18 cellular contexts compared by ENCODE assay signal in genomic region chr13:39095500-39095899, GRCh38. TPM values are rescaled to one million over a fixed set of nuclear protein-coding genes. Genes with fewer than 3 reads are reported as not detected.
A peak's percentile ranks its signal among the peaks of the same experiment; 100 is the strongest.
DNase-seq lines count a peak whose midpoint lies in the region; ATAC-seq lines count a peak whose summit lies in the region.
"Had no signal": no experiment of that assay in that cellular context is flagged by ENCODE, and none has a peak within 500 bp of the region (broad histone marks: within the 10 kb centered on the region; RNA-seq: fewer than 3 reads in every experiment).

No MANE protein-coding gene starts in this region.

- no peak for DNase-seq in activated T-cell treated with anti-CD3 and anti-CD28 coated beads, Interleukin-2, amount 50 U/mL, for 4 hours
- no peak for DNase-seq in activated T-cell treated with anti-CD3 and anti-CD28 coated beads, Interleukin-2, amount 50 U/mL, for 48 hours
- peak; percentile 64 for DNase-seq in Jurkat, Clone E6-1 (ENCODE audit: low read depth, low spot score)
- DNase-seq in SKM-1 treated with dmso at 0.1 percent for 144 hours (lab: John Stamatoyannopoulos, UW; ENCODE audit: unreplicated experiment) (no peak), NCI-H2196 (lab: John Stamatoyannopoulos, UW; ENCODE audit: unreplicated experiment) (no peak)
- DNase-seq in effector memory CD8-positive, alpha-beta T cell = no peak
- DNase-seq: anterior cingulate cortex; colonic mucosa; glutamatergic neuron; mucosa of descending colon; NCI-H1048; NCI-H2171 treated with DMSO at 0.1 percent for 48 hours; Right ventricle myocardium superior; stimulated activated CD4-positive, alpha-beta T cell treated with anti-CD3 and anti-CD28 coated beads, Interleukin-12 subunit alpha, Interleukin-12 subunit beta, amount 100 ng/mL, for 4 hours; thyroid gland had no signal

- peak; percentile 85 to 93 for ATAC-seq in activated T-cell treated with anti-CD3 and anti-CD28 coated beads, Interleukin-2, amount 50 U/mL, for 4 hours
- ATAC-seq in GM21390 (IDR thresholded peaks at IDR 0.05; ENCODE audit: unreplicated experiment) = peak; percentile 49
- ATAC-seq in stimulated activated memory B cell treated with anti-CD40 and anti-IgM and Interleukin-4, amounts not matched to agents 10 μg/mL and 1 μg/mL and 100 μg/mL, for 72 hours = peak; percentile 66
- ATAC-seq in effector memory CD8-positive, alpha-beta T cell (replicated peaks) = no peak
- ATAC-seq: mucosa of descending colon had no signal

- H3K4me3 ChIP-seq in Jurkat, Clone E6-1 (ENCODE audit: low read length) = no peak overlapping the region
- H3K4me3 ChIP-seq: colonic mucosa, HAP-1, mucosa of descending colon, thyroid gland had no signal

- no peaks in the 10 kb centered on the region for H3K9me3 Mint-ChIP-seq in activated T-cell treated with anti-CD3 and anti-CD28 coated beads, Interleukin-2, amount 50 U/mL, for 4 hours
- no peaks in the 10 kb centered on the region for H3K9me3 Mint-ChIP-seq in stimulated activated memory B cell treated with anti-CD40 and anti-IgM and Interleukin-4, amounts not matched to agents 10 μg/mL and 1 μg/mL and 100 μg/mL, for 72 hours
- H3K9me3 Mint-ChIP-seq in effector memory CD8-positive, alpha-beta T cell = no peaks in the 10 kb centered on the region

- H3K4me3 Mint-ChIP-seq in activated T-cell treated with anti-CD3 and anti-CD28 coated beads, Interleukin-2, amount 50 U/mL, for 4 hours = peak overlapping the region; percentile 29
- no peak overlapping the region for H3K4me3 Mint-ChIP-seq in stimulated activated memory B cell treated with anti-CD40 and anti-IgM and Interleukin-4, amounts not matched to agents 10 μg/mL and 1 μg/mL and 100 μg/mL, for 72 hours
- no peak overlapping the region for H3K4me3 Mint-ChIP-seq in effector memory CD8-positive, alpha-beta T cell

- H3K27me3 Mint-ChIP-seq in activated T-cell treated with anti-CD3 and anti-CD28 coated beads, Interleukin-2, amount 50 U/mL, for 4 hours (ENCODE audit: low read depth) = no peaks in the 10 kb centered on the region
- H3K27me3 Mint-ChIP-seq in stimulated activated memory B cell treated with anti-CD40 and anti-IgM and Interleukin-4, amounts not matched to agents 10 μg/mL and 1 μg/mL and 100 μg/mL, for 72 hours = no peaks in the 10 kb centered on the region
- H3K27me3 Mint-ChIP-seq in effector memory CD8-positive, alpha-beta T cell = peaks cover 0 to 4% of the 10 kb centered on the region in 2 donors

- no peaks in the 10 kb centered on the region for H3K36me3 Mint-ChIP-seq in activated T-cell treated with anti-CD3 and anti-CD28 coated beads, Interleukin-2, amount 50 U/mL, for 4 hours (ENCODE audit: insufficient read depth)
- no peaks in the 10 kb centered on the region for H3K36me3 Mint-ChIP-seq in stimulated activated memory B cell treated with anti-CD40 and anti-IgM and Interleukin-4, amounts not matched to agents 10 μg/mL and 1 μg/mL and 100 μg/mL, for 72 hours
- H3K36me3 Mint-ChIP-seq in effector memory CD8-positive, alpha-beta T cell (ENCODE audit: insufficient read depth) = no peaks in the 10 kb centered on the region

- H3K4me1 Mint-ChIP-seq in activated T-cell treated with anti-CD3 and anti-CD28 coated beads, Interleukin-2, amount 50 U/mL, for 4 hours (ENCODE audit: low read depth) = peaks cover 22% of the 10 kb centered on the region
- H3K4me1 Mint-ChIP-seq in stimulated activated memory B cell treated with anti-CD40 and anti-IgM and Interleukin-4, amounts not matched to agents 10 μg/mL and 1 μg/mL and 100 μg/mL, for 72 hours = no peaks in the 10 kb centered on the region
- no peaks in the 10 kb centered on the region for H3K4me1 Mint-ChIP-seq in effector memory CD8-positive, alpha-beta T cell (ENCODE audit: low read depth in 2 of 2)

- H3K27ac Mint-ChIP-seq in stimulated activated memory B cell treated with anti-CD40 and anti-IgM and Interleukin-4, amounts not matched to agents 10 μg/mL and 1 μg/mL and 100 μg/mL, for 72 hours = peak overlapping the region; percentile 0
- H3K27ac Mint-ChIP-seq in effector memory CD8-positive, alpha-beta T cell = no peak overlapping the region

RNA-seq across cellular contexts. Expression of gene NHLRC3, which starts 57.2 kb away (rescaled TPM):
- total RNA-seq in activated T-cell treated with anti-CD3 and anti-CD28 coated beads, Interleukin-2, amount 50 U/mL, for 4 hours = 1 to 10 TPM; 5.1 to 6.9 (median 6.0) TPM
- 12.4 TPM for polyA plus RNA-seq in Jurkat, Clone E6-1 (2012; ENCODE audit: insufficient read depth, insufficient read length)

RNA-seq across cellular contexts. Expression of gene PROSER1, which starts 57.6 kb away (rescaled TPM):
- 10 to 100 TPM; 53.5 to 68.4 (median 59.6) TPM for total RNA-seq in activated T-cell treated with anti-CD3 and anti-CD28 coated beads, Interleukin-2, amount 50 U/mL, for 4 hours
- 34.6 TPM for polyA plus RNA-seq in Jurkat, Clone E6-1 (2012; ENCODE audit: insufficient read depth, insufficient read length)
